In the genomic region with DNA sequence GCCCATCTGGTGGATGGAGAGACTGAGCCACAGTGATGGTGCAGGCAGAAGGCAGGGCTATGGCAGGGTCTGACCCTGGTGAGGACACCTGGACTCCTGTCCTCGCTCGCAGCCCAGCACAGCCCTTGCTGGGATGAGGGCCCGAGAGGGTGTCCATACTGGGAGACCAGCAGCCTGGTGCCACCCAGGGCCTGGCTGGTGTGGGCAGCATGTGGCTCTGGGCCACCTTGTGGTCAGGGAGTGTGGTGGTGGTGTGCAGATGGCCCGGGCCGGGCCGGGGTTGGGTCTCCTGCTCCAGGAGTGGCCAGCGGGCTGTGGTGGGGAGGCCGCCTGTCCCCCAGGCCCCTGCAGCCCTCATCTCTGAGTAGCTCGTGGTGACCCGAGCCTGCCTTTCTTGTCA, we compare ENCODE assay signal across 1 cellular context.
TF ChIP-seq lines count a peak whose summit lies in the region.

No MANE protein-coding gene starts in this region.

TF ChIP-seq in HepG2, 621 proteins besides CTCF, POLR2A, EP300 and RAD21:
- TF ChIP-seq ZNF687 (CRISPR knock-in tag; IDR thresholded peaks at IDR 0.05) = no peak
- no peak for TF ChIP-seq HMGXB4 (CRISPR knock-in tag; IDR thresholded peaks at IDR 0.05; ENCODE audit: borderline replicate concordance in 1 of 2, low read depth in 1 of 2)
- no peak for TF ChIP-seq XRCC5 (optimal IDR thresholded peaks at IDR 0.05; ENCODE audit: low read length)
- TF ChIP-seq ZBTB33 (CRISPR knock-in tag; IDR thresholded peaks at IDR 0.05) = no peak
- no peak for TF ChIP-seq CREM (IDR thresholded peaks at IDR 0.05)
- no peak for TF ChIP-seq CREM (CRISPR knock-in tag; IDR thresholded peaks at IDR 0.05)
- TF ChIP-seq IRX3 (CRISPR knock-in tag; IDR thresholded peaks at IDR 0.05; ENCODE audit: borderline replicate concordance, low read depth) = no peak
- no peak for TF ChIP-seq KIAA2018 (CRISPR knock-in tag; IDR thresholded peaks at IDR 0.05; ENCODE audit: borderline replicate concordance)
- no peak for TF ChIP-seq SAP130 (CRISPR knock-in tag; IDR thresholded peaks at IDR 0.05; ENCODE audit: low read depth)
- TF ChIP-seq MEF2D (CRISPR knock-in tag; IDR thresholded peaks at IDR 0.05) = no peak
- TF ChIP-seq GLI4 (CRISPR knock-in tag; IDR thresholded peaks at IDR 0.05; ENCODE audit: borderline replicate concordance) = no peak
- TF ChIP-seq ZNF547 (CRISPR knock-in tag; IDR thresholded peaks at IDR 0.05) = no peak
- TF ChIP-seq, protein P1, sequence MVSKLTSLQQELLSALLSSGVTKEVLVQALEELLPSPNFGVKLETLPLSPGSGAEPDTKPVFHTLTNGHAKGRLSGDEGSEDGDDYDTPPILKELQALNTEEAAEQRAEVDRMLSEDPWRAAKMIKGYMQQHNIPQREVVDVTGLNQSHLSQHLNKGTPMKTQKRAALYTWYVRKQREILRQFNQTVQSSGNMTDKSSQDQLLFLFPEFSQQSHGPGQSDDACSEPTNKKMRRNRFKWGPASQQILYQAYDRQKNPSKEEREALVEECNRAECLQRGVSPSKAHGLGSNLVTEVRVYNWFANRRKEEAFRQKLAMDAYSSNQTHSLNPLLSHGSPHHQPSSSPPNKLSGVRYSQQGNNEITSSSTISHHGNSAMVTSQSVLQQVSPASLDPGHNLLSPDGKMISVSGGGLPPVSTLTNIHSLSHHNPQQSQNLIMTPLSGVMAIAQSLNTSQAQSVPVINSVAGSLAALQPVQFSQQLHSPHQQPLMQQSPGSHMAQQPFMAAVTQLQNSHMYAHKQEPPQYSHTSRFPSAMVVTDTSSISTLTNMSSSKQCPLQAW (CRISPR knock-in tag; IDR thresholded peaks at IDR 0.05) = no peak
- no peak for TF ChIP-seq ZBTB8A (CRISPR knock-in tag; IDR thresholded peaks at IDR 0.05; ENCODE audit: borderline replicate concordance, low read depth)
- no peak for TF ChIP-seq GABPB1 (CRISPR knock-in tag; IDR thresholded peaks at IDR 0.05)
- no peak for TF ChIP-seq HDAC6 (IDR thresholded peaks at IDR 0.05; ENCODE audit: low read depth, low read length)
- TF ChIP-seq ZBTB42 (CRISPR knock-in tag; IDR thresholded peaks at IDR 0.05) = no peak
- TF ChIP-seq, protein P2, sequence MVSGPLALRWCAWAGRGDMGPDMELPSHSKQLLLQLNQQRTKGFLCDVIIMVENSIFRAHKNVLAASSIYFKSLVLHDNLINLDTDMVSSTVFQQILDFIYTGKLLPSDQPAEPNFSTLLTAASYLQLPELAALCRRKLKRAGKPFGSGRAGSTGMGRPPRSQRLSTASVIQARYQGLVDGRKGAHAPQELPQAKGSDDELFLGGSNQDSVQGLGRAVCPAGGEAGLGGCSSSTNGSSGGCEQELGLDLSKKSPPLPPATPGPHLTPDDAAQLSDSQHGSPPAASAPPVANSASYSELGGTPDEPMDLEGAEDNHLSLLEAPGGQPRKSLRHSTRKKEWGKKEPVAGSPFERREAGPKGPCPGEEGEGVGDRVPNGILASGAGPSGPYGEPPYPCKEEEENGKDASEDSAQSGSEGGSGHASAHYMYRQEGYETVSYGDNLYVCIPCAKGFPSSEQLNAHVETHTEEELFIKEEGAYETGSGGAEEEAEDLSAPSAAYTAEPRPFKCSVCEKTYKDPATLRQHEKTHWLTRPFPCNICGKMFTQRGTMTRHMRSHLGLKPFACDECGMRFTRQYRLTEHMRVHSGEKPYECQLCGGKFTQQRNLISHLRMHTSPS (CRISPR knock-in tag; IDR thresholded peaks at IDR 0.05; ENCODE audit: low read depth) = no peak
- TF ChIP-seq SKI (IDR thresholded peaks at IDR 0.05; ENCODE audit: partially characterized antibody) = no peak
- no peak for TF ChIP-seq RORA (CRISPR knock-in tag; IDR thresholded peaks at IDR 0.05)
- TF ChIP-seq ZNF747 (CRISPR knock-in tag; IDR thresholded peaks at IDR 0.05; ENCODE audit: borderline replicate concordance) = no peak
